1 cellular context compared by ENCODE assay signal in the genomic region with DNA sequence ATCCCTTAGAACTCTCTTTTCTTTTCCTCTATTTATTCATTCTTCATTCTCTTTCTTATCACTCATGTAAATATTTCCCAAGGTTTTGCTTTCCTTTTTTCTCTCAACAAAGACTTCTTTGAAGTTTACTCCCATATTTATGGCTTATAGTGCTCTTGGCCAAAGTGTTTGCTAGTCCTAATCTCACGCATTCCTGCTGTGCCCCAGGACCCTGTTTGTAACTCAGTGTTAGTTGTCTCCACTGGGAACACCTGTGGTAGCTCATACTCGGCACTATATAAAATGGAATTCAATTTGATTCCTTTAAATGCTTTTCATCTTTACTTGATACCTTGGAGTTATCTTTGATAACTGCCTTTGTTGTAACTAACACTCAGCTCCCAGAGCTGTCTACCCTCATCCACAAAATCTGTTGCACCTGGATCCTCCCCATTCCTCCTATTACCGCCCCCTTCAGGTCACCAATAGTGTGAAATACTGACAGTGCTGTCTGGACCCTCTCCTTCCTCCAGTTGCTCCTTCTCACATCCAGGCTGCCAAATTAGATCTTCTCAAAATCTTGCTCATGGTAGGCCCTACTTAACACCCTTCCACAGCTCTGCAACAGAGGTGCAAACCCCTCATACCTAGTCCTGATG.
TF ChIP-seq lines count a peak whose summit lies in the region.

No MANE protein-coding gene starts in this region.

TF ChIP-seq in H1, 55 proteins besides CTCF, POLR2A, EP300 and RAD21 (continued from another document):
- TF ChIP-seq TEAD4 (IDR thresholded peaks at IDR 0.05; ENCODE audit: low read depth, low read length) (no peak), GTF2F1 (IDR thresholded peaks at IDR 0.05; ENCODE audit: borderline replicate concordance, low read depth, low read length) (no peak), CBX5 (IDR thresholded peaks at IDR 0.05; ENCODE audit: low read depth, low read length) (no peak), RXRA (IDR thresholded peaks at IDR 0.05; ENCODE audit: insufficient read depth, low read depth, low read length) (no peak), POU5F1 (IDR thresholded peaks at IDR 0.05; ENCODE audit: low read depth, low read length) (no peak), SIN3A (conservative IDR thresholded peaks at IDR 0.05 in 1 of 2, IDR thresholded peaks at IDR 0.05 in 1 of 2; ENCODE audit: low read depth in 1 of 2, low read length in 2 of 2) (no peak), SP1 (IDR thresholded peaks at IDR 0.05; ENCODE audit: low read depth, low read length) (no peak), HDAC2 (IDR thresholded peaks at IDR 0.05; ENCODE audit: borderline replicate concordance in 1 of 2, low read depth in 2 of 2, low read length in 2 of 2) (no peak), RNF2 (IDR thresholded peaks at IDR 0.05; ENCODE audit: borderline replicate concordance, low read depth, low read length, missing control alignments, poor library complexity, severe bottlenecking) (no peak), JUN (IDR thresholded peaks at IDR 0.05; ENCODE audit: low read depth, low read length) (no peak), RBBP5 (IDR thresholded peaks at IDR 0.05; ENCODE audit: borderline replicate concordance, low read depth, low read length) (no peak)
- TF ChIP-seq, protein P1, sequence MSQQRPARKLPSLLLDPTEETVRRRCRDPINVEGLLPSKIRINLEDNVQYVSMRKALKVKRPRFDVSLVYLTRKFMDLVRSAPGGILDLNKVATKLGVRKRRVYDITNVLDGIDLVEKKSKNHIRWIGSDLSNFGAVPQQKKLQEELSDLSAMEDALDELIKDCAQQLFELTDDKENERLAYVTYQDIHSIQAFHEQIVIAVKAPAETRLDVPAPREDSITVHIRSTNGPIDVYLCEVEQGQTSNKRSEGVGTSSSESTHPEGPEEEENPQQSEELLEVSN (IDR thresholded peaks at IDR 0.05), result no peak
